17 cellular contexts compared by ENCODE assay signal in genomic region chr5:80608730-80609129, GRCh38. TPM values are rescaled to one million over a fixed set of nuclear protein-coding genes. Genes with fewer than 3 reads are reported as not detected.
DNase-seq lines count a peak whose midpoint lies in the region; TF ChIP-seq lines count a peak whose summit lies in the region.
"Had no signal": no experiment of that assay in that cellular context is flagged by ENCODE, and none has a peak within 500 bp of the region (broad histone marks: within the 10 kb centered on the region; RNA-seq: fewer than 3 reads in every experiment).

No MANE protein-coding gene starts in this region.

- CTCF ChIA-PET in CD4-positive, alpha-beta memory T cell (lab: Charles Lee; ENCODE audit: partially characterized antibody) = interaction anchor here (0.8 kb wide), 1 partner anchor 27 kb away, joined by 3 read pairs; no protein-coding TSS in a partner anchor

- H3K27ac Mint-ChIP-seq in CD4-positive, alpha-beta memory T cell = no peak overlapping the region
- H3K27ac Mint-ChIP-seq in immature natural killer cell = no peak overlapping the region
- H3K27ac Mint-ChIP-seq: CD4-positive, alpha-beta T cell had no signal

- H3K4me1 ChIP-seq in spleen = peaks cover 0 to 8% (median 0%) of the 10 kb centered on the region in 6 donors
- no peaks in the 10 kb centered on the region for H3K4me1 ChIP-seq in CD4-positive, alpha-beta memory T cell (ENCODE audit: insufficient read depth, low read length)

- H3K27me3 ChIP-seq in spleen (replicated peaks in 1 of 7) = no peaks in the 10 kb centered on the region
- H3K27me3 ChIP-seq in CD4-positive, alpha-beta memory T cell (ENCODE audit: insufficient read depth, low read length) = no peaks in the 10 kb centered on the region

- TF ChIP-seq CTCF in GM12865 (IDR thresholded peaks at IDR 0.05; ENCODE audit: insufficient read depth, low read depth, low read length, missing control alignments) (no peak), spleen (IDR thresholded peaks at IDR 0.05 in 8 of 11, conservative IDR thresholded peaks at IDR 0.05 in 3 of 11) (no peak)

- H3K4me3 ChIP-seq in GM12865 (ENCODE audit: low read depth, low read length) (no peak overlapping the region), spleen (peak overlapping the region in 1 of 8 donors; percentile 20)
- H3K4me3 ChIP-seq in CD4-positive, alpha-beta memory T cell (ENCODE audit: low read length in 2 of 2) = no peak overlapping the region

- H3K27ac ChIP-seq in spleen = peak overlapping the region in 7 of 8 donors; percentile 29 to 82 (median 55)
- no peak overlapping the region for H3K27ac ChIP-seq in CD4-positive, alpha-beta memory T cell (ENCODE audit: low read depth, low read length)

- H3K9me3 ChIP-seq in spleen = peaks cover 0 to 18% (median 6%) of the 10 kb centered on the region in 8 donors
- H3K9me3 ChIP-seq in CD4-positive, alpha-beta memory T cell (ENCODE audit: control insufficient read depth in 1 of 2, low read length in 2 of 2) = no peaks in the 10 kb centered on the region

- H3K36me3 ChIP-seq in spleen = no peaks in the 10 kb centered on the region
- H3K36me3 ChIP-seq in CD4-positive, alpha-beta memory T cell (ENCODE audit: insufficient read depth, low read length) = no peaks in the 10 kb centered on the region

- no peak overlapping the region for H3K4me3 Mint-ChIP-seq in CD4-positive, alpha-beta memory T cell
- H3K4me3 Mint-ChIP-seq in immature natural killer cell = no peak overlapping the region
- H3K4me3 Mint-ChIP-seq: CD4-positive, alpha-beta T cell; IgD-negative memory B cell had no signal

- H3K9me3 Mint-ChIP-seq in CD4-positive, alpha-beta memory T cell = peaks cover 2 to 17% (median 10%) of the 10 kb centered on the region in 8 donors
- peaks cover 0 to 5% (median 2%) of the 10 kb centered on the region in 6 donors for H3K9me3 Mint-ChIP-seq in immature natural killer cell

- peaks cover 4 to 7% of the 10 kb centered on the region in 2 donors for H3K36me3 Mint-ChIP-seq in CD4-positive, alpha-beta memory T cell
- peaks cover 0 to 15% (median 0%) of the 10 kb centered on the region in 3 donors for H3K36me3 Mint-ChIP-seq in immature natural killer cell

- TF ChIP-seq POLR2A in spleen (IDR thresholded peaks at IDR 0.05) = no peak

- no peaks in the 10 kb centered on the region for H3K27me3 Mint-ChIP-seq in CD4-positive, alpha-beta memory T cell
- H3K27me3 Mint-ChIP-seq in immature natural killer cell (ENCODE audit: low read depth in 3 of 3) = no peaks in the 10 kb centered on the region
- H3K27me3 Mint-ChIP-seq: CD4-positive, alpha-beta T cell; IgD-negative memory B cell had no signal

- intact Hi-C loops in spleen (cut with DNase I; ENCODE audit: low total_unique reads) = no loop called here
- intact Hi-C loops in CD4-positive, alpha-beta memory T cell (cut with micrococcal nuclease) = no loop called here

- H3K4me1 Mint-ChIP-seq in CD4-positive, alpha-beta memory T cell = no peaks in the 10 kb centered on the region
- H3K4me1 Mint-ChIP-seq in immature natural killer cell = no peaks in the 10 kb centered on the region
- H3K4me1 Mint-ChIP-seq: IgD-negative memory B cell had no signal

- 50 to 100% (median 80%) methylated on average over 1 of the region's 1 CpG for WGBS in spleen, 5 donors

- peak; percentile 23 for DNase-seq in GM12865 (ENCODE audit: low read depth)
- DNase-seq in MV-4-11 (lab: John Stamatoyannopoulos, UW) = peak; percentile 72
- DNase-seq in SKM-1 treated with dmso at 0.1 percent for 144 hours (lab: John Stamatoyannopoulos, UW; ENCODE audit: unreplicated experiment) = peak; percentile 98
- no peak for DNase-seq in spleen
- DNase-seq in anterior cingulate cortex (lab: John Stamatoyannopoulos, UW) = no peak
- DNase-seq in CD4-positive, alpha-beta memory T cell = no peak
- DNase-seq in immature natural killer cell = no peak
- DNase-seq: CD4-positive, alpha-beta T cell; H7; NCI-H1105; NCI-H187 treated with DMSO at 0.1 percent for 48 hours; NCI-H446 treated with DMSO at 0.1 percent for 48 hours; NCI-H748 treated with DMSO at 0.1 percent for 48 hours; SHP77 treated with DMSO at 0.1 percent for 48 hours had no signal

- POLR2A ChIA-PET in CD4-positive, alpha-beta memory T cell (lab: Charles Lee; ENCODE audit: partially characterized antibody) = no interaction called here

RNA-seq across cellular contexts. Expression of gene ANKRD34B, which starts 38.6 kb away (rescaled TPM):
- 1 to 10 TPM in 1 of 7 donors, under 1 TPM in 6; 0.09 to 2.0 (median 0.50) TPM for total RNA-seq in spleen
- under 1 TPM; 0.06 to 0.54 (median 0.09) TPM for polyA plus RNA-seq in spleen
- not detected for total RNA-seq in CD4-positive, alpha-beta memory T cell
- not detected for polyA plus RNA-seq in CD4-positive, alpha-beta memory T cell
- not detected for polyA plus RNA-seq in immature natural killer cell
- total RNA-seq: A673; CD4-positive, alpha-beta T cell; HT-29 had no signal
- polyA plus RNA-seq: IgD-negative memory B cell had no signal

RNA-seq across cellular contexts. Expression of gene MSH3, which starts 45.7 kb away (rescaled TPM):
- 10 to 100 TPM; 11.7 to 17.0 (median 15.8) TPM for total RNA-seq in spleen
- polyA plus RNA-seq in spleen = 1 to 10 TPM; 2.3 to 3.4 (median 2.6) TPM
- total RNA-seq in CD4-positive, alpha-beta memory T cell = 10 to 100 TPM; 14.3 to 17.1 TPM
- polyA plus RNA-seq in CD4-positive, alpha-beta memory T cell = 10 to 100 TPM; 14.3 to 16.4 TPM
- polyA plus RNA-seq in immature natural killer cell = 10 to 100 TPM in 2 of 3 donors, 1 to 10 TPM in 1; 5.6 to 13.7 (median 10.3) TPM

RNA-seq across cellular contexts. Expression of gene DHFR, which starts 46.1 kb away (rescaled TPM):
- 10 to 100 TPM in 6 of 7 donors, 1 to 10 TPM in 1; 9.4 to 23.0 (median 14.7) TPM for total RNA-seq in spleen
- polyA plus RNA-seq in spleen (10 to 100 TPM in 2 of 3 donors, 1 to 10 TPM in 1; 8.6 to 18.7 (median 18.1) TPM), immature natural killer cell (1 to 10 TPM; 3.2 to 5.9 (median 3.3) TPM)
- total RNA-seq in CD4-positive, alpha-beta memory T cell = 10 to 100 TPM; 18.5 to 19.2 TPM
- polyA plus RNA-seq in CD4-positive, alpha-beta memory T cell = 1 to 10 TPM; 1.3 to 1.8 TPM

Comparison
In these comparisons a context has a peak if more than half of its experiments do, and no peak if none do; other contexts are left out.
1. DNase-seq: peak in GM12865 (single experiment), MV-4-11 (single experiment) and SKM-1 treated with dmso at 0.1 percent for 144 hours (single experiment); none in spleen (single experiment), anterior cingulate cortex (0 of 58), CD4-positive, alpha-beta memory T cell (0 of 5) and immature natural killer cell (0 of 3).